In the genomic region with DNA sequence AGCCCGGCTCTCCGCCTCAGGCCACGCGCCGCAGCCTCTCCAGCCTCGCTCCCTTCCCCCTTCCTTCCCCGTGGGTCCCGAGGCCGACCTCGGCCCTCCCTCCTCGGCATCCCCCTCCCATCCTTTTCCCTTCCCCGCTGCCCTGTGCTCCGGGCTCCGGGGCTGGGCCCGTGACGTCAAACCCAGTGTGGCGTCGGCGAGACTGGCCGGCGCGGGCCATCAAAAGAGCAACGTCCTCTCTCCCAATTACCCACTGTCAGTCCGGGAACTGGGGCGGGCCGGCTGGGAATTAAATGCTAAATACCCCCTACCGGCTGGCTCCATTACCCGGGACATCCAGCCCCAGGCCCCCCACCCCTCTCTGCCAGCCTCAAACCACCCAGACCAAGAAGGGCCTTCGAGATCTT, we compare ENCODE assay signal across 13 cellular contexts. TPM values are rescaled to one million over a fixed set of nuclear protein-coding genes. Genes with fewer than 3 reads are reported as not detected.
DNase-seq lines count a peak whose midpoint lies in the region; ATAC-seq, FAIRE-seq and TF ChIP-seq lines count a peak whose summit lies in the region.
"Had no signal": no experiment of that assay in that cellular context is flagged by ENCODE, and none has a peak within 500 bp of the region (broad histone marks: within the 10 kb centered on the region; RNA-seq: fewer than 3 reads in every experiment).

No MANE protein-coding gene starts in this region.

- TF ChIP-seq EP300 in HepG2 (IDR thresholded peaks at IDR 0.05; ENCODE audit: low read depth in 2 of 2, low read length in 2 of 2) (no peak), HepG2 (CRISPR knock-in tag; IDR thresholded peaks at IDR 0.05; ENCODE audit: borderline replicate concordance) (no peak)

- H3K27ac ChIP-seq in effector memory CD4-positive, alpha-beta T cell (ENCODE audit: insufficient read depth, low read length, poor library complexity, severe bottlenecking): peak overlapping the region; percentile 7
- H3K27ac ChIP-seq in neuronal stem cell (replicated peaks; ENCODE audit: low read length): no peak overlapping the region
- no peak overlapping the region for H3K27ac ChIP-seq in HepG2 (ENCODE audit: extremely low read length, insufficient read depth, low read length)

- H3K4ac ChIP-seq in neuronal stem cell (ENCODE audit: low read length): no peak overlapping the region

- WGBS in neuronal stem cell (ENCODE audit: extremely low coverage in 2 of 2, insufficient read length in 2 of 2, insufficient replicate concordance in 1 of 2), 2 donors: no CpG with 5 or more reads among the region's 29 CpGs
- WGBS in HepG2 (ENCODE audit: low lambda C conversion rate): 64% methylated on average over 26 of the region's 29 CpGs

- no peak overlapping the region for H3K23ac ChIP-seq in neuronal stem cell (ENCODE audit: low read depth, low read length, poor library complexity)

- peaks cover 29% of the 10 kb centered on the region; the same call in 1 of the 2 replicates for H4K20me1 ChIP-seq in HepG2 (ENCODE audit: insufficient read depth, low read length)

- TF ChIP-seq RAD21 in HepG2 (CRISPR knock-in tag; IDR thresholded peaks at IDR 0.05): no peak

- no peak for ATAC-seq in HepG2

- intact Hi-C loops in HepG2 (cut with micrococcal nuclease; ENCODE audit: unreplicated experiment): no loop called here

- in situ Hi-C loops in HepG2 (cut with HindIII; ENCODE audit: extremely low pct_ligation_motif_present, low pct_unique_long_range_greater_than_20kb): no loop called here

- no peak for TF ChIP-seq CTCF in HepG2 (CRISPR knock-in tag; IDR thresholded peaks at IDR 0.05)

- H3K9ac ChIP-seq in NT2/D1 (ENCODE audit: insufficient read length, low read depth): peak overlapping the region; percentile 70
- H3K9ac ChIP-seq in neuronal stem cell (ENCODE audit: low read depth, low read length, poor library complexity): peak overlapping the region; percentile 44
- H3K9ac ChIP-seq in HepG2 (ENCODE audit: insufficient read depth, low read depth, low read length): no peak overlapping the region

- H3K36me3 ChIP-seq in NT2/D1 (ENCODE audit: insufficient read depth, insufficient read length, low read length) (no peaks in the 10 kb centered on the region), neuronal stem cell (replicated peaks in 1 of 2; ENCODE audit: control insufficient read depth in 2 of 2, insufficient read depth in 2 of 2, low read length in 2 of 2) (no peaks in the 10 kb centered on the region), HepG2 (replicated peaks in 1 of 2; ENCODE audit: control insufficient read depth in 1 of 2, insufficient read depth in 2 of 2, low read length in 2 of 2) (no peaks in the 10 kb centered on the region)
- peaks cover 6% of the 10 kb centered on the region for H3K36me3 ChIP-seq in effector memory CD4-positive, alpha-beta T cell (ENCODE audit: control insufficient read depth, insufficient read depth, low read length)

- H3K9me3 ChIP-seq in NT2/D1 (ENCODE audit: insufficient read depth, low read length): no peaks in the 10 kb centered on the region
- H3K9me3 ChIP-seq in effector memory CD4-positive, alpha-beta T cell (ENCODE audit: control insufficient read depth, low read length): no peaks in the 10 kb centered on the region
- no peaks in the 10 kb centered on the region for H3K9me3 ChIP-seq in neuronal stem cell (replicated peaks in 1 of 2; ENCODE audit: control insufficient read depth in 2 of 2, insufficient read depth in 1 of 2, low read depth in 1 of 2, low read length in 2 of 2)
- no peaks in the 10 kb centered on the region for H3K9me3 ChIP-seq in HepG2 (ENCODE audit: low read length)

- no peak overlapping the region for H4K8ac ChIP-seq in neuronal stem cell (ENCODE audit: low read depth, low read length)

- DNase-seq in ELF-1 (ENCODE audit: low read depth, low spot score) (peak; percentile 95), NT2/D1 (ENCODE audit: low read depth, low spot score) (no peak), neuronal stem cell (ENCODE audit: low spot score) (peak; percentile 75), GM19238 (ENCODE audit: insufficient read length, low spot score) (no peak), mucosa of gallbladder (ENCODE audit: low spot score) (no peak), GOT3 (lab: John Stamatoyannopoulos, UW) (no peak), HepG2 (ENCODE audit: low spot score) (no peak)
- no peak for DNase-seq in effector memory CD4-positive, alpha-beta T cell
- DNase-seq: DMS153, NCI-H510A had no signal

- no peak for TF ChIP-seq POLR2A in HepG2 (IDR thresholded peaks at IDR 0.05; ENCODE audit: insufficient read depth in 1 of 2, low read depth in 2 of 2, low read length in 2 of 2)

- H2AK5ac ChIP-seq in neuronal stem cell (ENCODE audit: low read depth, low read length): no peak overlapping the region

- no peaks in the 10 kb centered on the region for H3K79me1 ChIP-seq in neuronal stem cell (ENCODE audit: low read depth, low read length)

- H3K14ac ChIP-seq in neuronal stem cell (ENCODE audit: low read length): no peak overlapping the region

- H4K91ac ChIP-seq in neuronal stem cell (ENCODE audit: low read depth, low read length, poor library complexity): no peak overlapping the region

- no peak overlapping the region for H2BK5ac ChIP-seq in neuronal stem cell (ENCODE audit: low read length)

- H3K27me3 ChIP-seq in NT2/D1 (ENCODE audit: insufficient read depth, insufficient read length) (peaks cover 47% of the 10 kb centered on the region), neuronal stem cell (ENCODE audit: control insufficient read depth in 3 of 3, insufficient read depth in 3 of 3, low read depth in 1 of 3, low read length in 3 of 3) (peaks cover 59 to 97% (median 93%) of the 10 kb centered on the region in 3 experiments), HepG2 (ENCODE audit: control insufficient read depth in 1 of 2, insufficient read depth in 2 of 2, low read length in 2 of 2) (peaks cover 17 to 79% of the 10 kb centered on the region in 2 experiments)
- peaks cover 61% of the 10 kb centered on the region for H3K27me3 ChIP-seq in effector memory CD4-positive, alpha-beta T cell (replicated peaks; ENCODE audit: control insufficient read depth, insufficient read depth, low read length, poor library complexity, severe bottlenecking)

- BruUV-seq in HepG2 (replicated peaks; lab: Mats Ljungman, UMichigan): no TSS peak

- no peaks in the 10 kb centered on the region for H3K79me2 ChIP-seq in HepG2 (ENCODE audit: insufficient read depth, low read length)

- CTCF ChIA-PET in HepG2 (lab: Yijun Ruan, JAX; ENCODE audit: low intra/inter-chr PET ratio, low total read pairs): no interaction called here

- peak overlapping the region; percentile 77 for H3K4me2 ChIP-seq in neuronal stem cell (ENCODE audit: insufficient read depth, low read length, poor library complexity, severe bottlenecking)
- H3K4me2 ChIP-seq in HepG2 (ENCODE audit: low read depth, low read length): no peak overlapping the region

- no peak overlapping the region for H2BK12ac ChIP-seq in neuronal stem cell (ENCODE audit: low read length)

- peak overlapping the region; percentile 38 for H3K18ac ChIP-seq in neuronal stem cell (ENCODE audit: low read length)

- H3K4me3 ChIP-seq in NT2/D1 (ENCODE audit: insufficient read length, low read depth) (peak overlapping the region; percentile 42), neuronal stem cell (ENCODE audit: low read length in 2 of 2) (peak overlapping the region in 1 of 2 donors; percentile 66), HepG2 (replicated peaks in 1 of 3; ENCODE audit: insufficient read depth in 1 of 3, low read depth in 2 of 3, low read length in 3 of 3) (no peak overlapping the region)
- H3K4me3 ChIP-seq in effector memory CD4-positive, alpha-beta T cell (ENCODE audit: insufficient read depth, low read depth, low read length, poor library complexity, severe bottlenecking): peak overlapping the region; percentile 31

- POLR2A ChIA-PET in HepG2 (lab: Yijun Ruan, JAX): no interaction called here

- peak overlapping the region; percentile 82 for H2AFZ ChIP-seq in neuronal stem cell (ENCODE audit: low read length)
- no peak overlapping the region for H2AFZ ChIP-seq in HepG2 (ENCODE audit: low read length)

- H3K4me1 ChIP-seq in NT2/D1 (ENCODE audit: insufficient read depth, insufficient read length) (peaks cover 8% of the 10 kb centered on the region), neuronal stem cell (ENCODE audit: control insufficient read depth in 2 of 2, insufficient read depth in 1 of 2, low read depth in 1 of 2, low read length in 2 of 2) (peaks cover 12 to 18% of the 10 kb centered on the region in 2 donors), HepG2 (ENCODE audit: insufficient read depth, low read length) (peaks cover 15% of the 10 kb centered on the region; the same call in 1 of the 2 replicates)
- H3K4me1 ChIP-seq in effector memory CD4-positive, alpha-beta T cell (ENCODE audit: control insufficient read depth, insufficient read depth, low read length, poor library complexity, severe bottlenecking): peaks cover 58% of the 10 kb centered on the region

- no peak for FAIRE-seq in HepG2 (lab: Jason Lieb, UNC)
- FAIRE-seq: colon, GM18507 had no signal

- no peak overlapping the region for H2BK15ac ChIP-seq in neuronal stem cell (ENCODE audit: low read length)

- H2BK120ac ChIP-seq in neuronal stem cell (ENCODE audit: low read depth, low read length): no peak overlapping the region

RNA-seq across cellular contexts. Expression of gene GATA3, which starts 2.6 kb away (rescaled TPM):
- 0.33 TPM for polyA plus RNA-seq in neuronal stem cell (2013, experiment 1 of 2)
- polyA plus RNA-seq in neuronal stem cell (2013, experiment 2 of 2): 0.40 TPM
- 1.5 TPM for total RNA-seq in mucosa of gallbladder
- not detected in 2 replicates for total RNA-seq in HepG2 (2016; rRNA removed; fragmentation: Illumina TruSeq; extraction: Trizol)
- not detected in 2 replicates for total RNA-seq in HepG2 (2016; cell fraction: cytosol; rRNA removed; fragmentation: Illumina TruSeq; extraction: Trizol; ENCODE audit: low read depth)
- not detected in 2 replicates for total RNA-seq in HepG2 (2016; cell fraction: insoluble cytoplasmic fraction; rRNA removed; fragmentation: Illumina TruSeq; extraction: Trizol)
- total RNA-seq in HepG2 (2016; cell fraction: membrane; rRNA removed; fragmentation: Illumina TruSeq; extraction: Trizol): not detected in 2 replicates
- not detected in 2 replicates for total RNA-seq in HepG2 (2016; cell fraction: nucleus; rRNA removed; fragmentation: Illumina TruSeq; extraction: Trizol)
- polyA plus RNA-seq in HepG2 (2011; rRNA removed): not detected in 2 replicates
- not detected in 2 replicates for polyA plus RNA-seq in HepG2 (2011; cell fraction: cytosol; rRNA removed)
- not detected in 2 replicates for polyA plus RNA-seq in HepG2 (2011; cell fraction: nucleus; rRNA removed)
- not detected in 2 replicates for polyA plus RNA-seq in HepG2 (2012)
- not detected in 2 replicates for polyA plus RNA-seq in HepG2 (2016; cell fraction: cytosol; fragmentation: Illumina TruSeq; extraction: Trizol; ENCODE audit: low read depth)
- not detected in 2 replicates for polyA plus RNA-seq in HepG2 (2016; cell fraction: insoluble cytoplasmic fraction; fragmentation: Illumina TruSeq; extraction: Trizol; ENCODE audit: low read depth)
- not detected in 2 replicates for polyA plus RNA-seq in HepG2 (2016; cell fraction: membrane; fragmentation: Illumina TruSeq; extraction: Trizol; ENCODE audit: low read depth)
- not detected in 2 replicates for polyA plus RNA-seq in HepG2 (2016; cell fraction: nucleus; fragmentation: Illumina TruSeq; extraction: Trizol; ENCODE audit: insufficient read depth, low read depth)
- polyA minus RNA-seq in HepG2 (2011; rRNA and poly(A)+ RNA removed; ENCODE audit: low replicate concordance): not detected in 2 replicates
- not detected in 2 replicates for polyA minus RNA-seq in HepG2 (2011; cell fraction: cytosol; rRNA and poly(A)+ RNA removed)
- not detected in 2 replicates for polyA minus RNA-seq in HepG2 (2011; cell fraction: nucleus; rRNA and poly(A)+ RNA removed)
- total RNA-seq: SK-MEL-5 had no signal

Comparison
In these comparisons a context has a peak if more than half of its experiments do, and no peak if none do; other contexts are left out.
1. DNase-seq: peak in ELF-1 (single experiment) and neuronal stem cell (single experiment); none in NT2/D1 (single experiment), effector memory CD4-positive, alpha-beta T cell (0 of 3), GM19238 (single experiment), mucosa of gallbladder (single experiment), GOT3 (single experiment) and HepG2 (single experiment).
2. H3K4me3 ChIP-seq: peak in NT2/D1 (single experiment) and effector memory CD4-positive, alpha-beta T cell (single experiment); none in HepG2 (0 of 3).